In the genomic region with DNA sequence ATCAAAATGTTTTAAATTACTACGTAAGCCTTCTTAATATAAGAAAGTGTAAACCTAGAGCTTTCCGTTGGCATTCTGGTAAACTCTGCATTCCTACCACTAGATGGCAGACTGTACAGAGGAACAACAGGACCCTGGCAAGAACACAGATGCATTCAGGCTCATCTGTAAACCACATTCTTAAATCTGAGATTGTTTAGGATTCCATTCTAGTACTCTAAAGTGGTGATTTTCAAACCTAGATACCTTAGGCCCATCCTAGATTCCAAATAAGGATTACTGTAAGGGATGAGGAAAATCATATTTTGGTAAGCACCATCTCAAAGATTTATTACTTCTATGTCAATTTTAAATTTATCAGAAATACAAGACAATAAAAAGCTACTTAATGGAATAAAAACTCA, we compare ENCODE assay signal across 2 cellular contexts.
A peak's percentile ranks its signal among the peaks of the same experiment; 100 is the strongest.
TF ChIP-seq lines count a peak whose summit lies in the region.

No MANE protein-coding gene starts in this region.

TF ChIP-seq in GM23338, 12 proteins besides CTCF, POLR2A, EP300 and RAD21 (continued from another document):
- no peak for TF ChIP-seq ZNF462 (CRISPR knock-in tag; IDR thresholded peaks at IDR 0.05)
- no peak for TF ChIP-seq CREB1 (CRISPR knock-in tag; IDR thresholded peaks at IDR 0.05; ENCODE audit: low read depth)
- TF ChIP-seq REST (IDR thresholded peaks at IDR 0.05; ENCODE audit: unreplicated experiment): no peak
- TF ChIP-seq EZH2phosphoT487 (IDR thresholded peaks at IDR 0.05; ENCODE audit: unreplicated experiment): no peak
- TF ChIP-seq EZH2 (IDR thresholded peaks at IDR 0.05; ENCODE audit: low read depth, unreplicated experiment): no peak
- no peak for TF ChIP-seq STAT1 (IDR thresholded peaks at IDR 0.05; ENCODE audit: unreplicated experiment)

TF ChIP-seq in GM12878, 131 proteins besides CTCF, POLR2A, EP300 and RAD21 (continued from another document and continues in another):
- peak; percentile 66 for TF ChIP-seq SKIL (IDR thresholded peaks at IDR 0.05; ENCODE audit: low read depth, poor library complexity, severe bottlenecking)
- TF ChIP-seq YY1 (IDR thresholded peaks at IDR 0.05; ENCODE audit: low read depth, low read length): peak; percentile 65; the same call in 1 of the 2 replicates
- no peak for TF ChIP-seq TAF1 (IDR thresholded peaks at IDR 0.05; ENCODE audit: borderline replicate concordance, low read depth, low read length)
- TF ChIP-seq IRF4 (IDR thresholded peaks at IDR 0.05; ENCODE audit: low read depth, low read length): peak; percentile 24; the same call in 1 of the 2 replicates
- TF ChIP-seq HDGF (IDR thresholded peaks at IDR 0.05): no peak
- TF ChIP-seq POLR2AphosphoS2 (IDR thresholded peaks at IDR 0.05; ENCODE audit: low read depth, low read length): no peak
- no peak for TF ChIP-seq RBBP5 (conservative IDR thresholded peaks at IDR 0.05)
- TF ChIP-seq NRF1 (conservative IDR thresholded peaks at IDR 0.05; ENCODE audit: low read depth, low read length): no peak
- no peak for TF ChIP-seq ZBTB11 (CRISPR knock-in tag; IDR thresholded peaks at IDR 0.05)
- TF ChIP-seq SPI1 (IDR thresholded peaks at IDR 0.05; ENCODE audit: borderline replicate concordance, insufficient read depth, low read depth, low read length): no peak
- TF ChIP-seq MEF2A (IDR thresholded peaks at IDR 0.05; ENCODE audit: insufficient read depth, low read depth, low read length): 0 out of 2 replicates have a peak, but pooled peaks have one; percentile 37
- TF ChIP-seq RB1 (IDR thresholded peaks at IDR 0.05; ENCODE audit: borderline replicate concordance): peak; percentile 54; the same call in 1 of the 2 replicates
- 0 out of 2 replicates have a peak, but pooled peaks have one; percentile 28 for TF ChIP-seq MLLT1 (IDR thresholded peaks at IDR 0.05)
- TF ChIP-seq GATAD2B (conservative IDR thresholded peaks at IDR 0.05; ENCODE audit: low read depth): no peak
- TF ChIP-seq FOXM1 (IDR thresholded peaks at IDR 0.05; ENCODE audit: low read depth, low read length): no peak
- TF ChIP-seq MYB (IDR thresholded peaks at IDR 0.05; ENCODE audit: borderline replicate concordance, low read depth, low read length): no peak
- TF ChIP-seq RAD51 (IDR thresholded peaks at IDR 0.05): no peak
- TF ChIP-seq ZNF274 (IDR thresholded peaks at IDR 0.05; ENCODE audit: insufficient read depth, insufficient read length): no peak
- TF ChIP-seq FOXK2 (IDR thresholded peaks at IDR 0.05): no peak
- TF ChIP-seq ATF2 (IDR thresholded peaks at IDR 0.05; ENCODE audit: low read length): 0 out of 2 replicates have a peak, but pooled peaks have one; percentile 37
- peak; percentile 72; the same call in 1 of the 2 replicates for TF ChIP-seq SMARCA5 (IDR thresholded peaks at IDR 0.05)
- TF ChIP-seq BMI1 (IDR thresholded peaks at IDR 0.05; ENCODE audit: borderline replicate concordance): no peak
- no peak for TF ChIP-seq BCL11A (IDR thresholded peaks at IDR 0.05; ENCODE audit: low read depth, low read length)
- TF ChIP-seq, protein P1, sequence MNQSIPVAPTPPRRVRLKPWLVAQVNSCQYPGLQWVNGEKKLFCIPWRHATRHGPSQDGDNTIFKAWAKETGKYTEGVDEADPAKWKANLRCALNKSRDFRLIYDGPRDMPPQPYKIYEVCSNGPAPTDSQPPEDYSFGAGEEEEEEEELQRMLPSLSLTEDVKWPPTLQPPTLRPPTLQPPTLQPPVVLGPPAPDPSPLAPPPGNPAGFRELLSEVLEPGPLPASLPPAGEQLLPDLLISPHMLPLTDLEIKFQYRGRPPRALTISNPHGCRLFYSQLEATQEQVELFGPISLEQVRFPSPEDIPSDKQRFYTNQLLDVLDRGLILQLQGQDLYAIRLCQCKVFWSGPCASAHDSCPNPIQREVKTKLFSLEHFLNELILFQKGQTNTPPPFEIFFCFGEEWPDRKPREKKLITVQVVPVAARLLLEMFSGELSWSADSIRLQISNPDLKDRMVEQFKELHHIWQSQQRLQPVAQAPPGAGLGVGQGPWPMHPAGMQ (IDR thresholded peaks at IDR 0.05; ENCODE audit: borderline replicate concordance): no peak
- no peak for TF ChIP-seq IRF3 (IDR thresholded peaks at IDR 0.05)
- TF ChIP-seq NBN (IDR thresholded peaks at IDR 0.05): no peak
- no peak for TF ChIP-seq SUPT20H (IDR thresholded peaks at IDR 0.05; ENCODE audit: borderline replicate concordance, control insufficient read depth, low read depth, low read length)
- TF ChIP-seq CEBPZ (IDR thresholded peaks at IDR 0.05; ENCODE audit: low read depth, low read length): no peak
- TF ChIP-seq CREB1 (IDR thresholded peaks at IDR 0.05; ENCODE audit: low read depth): 0 out of 2 replicates have a peak, but pooled peaks have one; percentile 9
- TF ChIP-seq KDM1A (IDR thresholded peaks at IDR 0.05; ENCODE audit: borderline replicate concordance): no peak
- TF ChIP-seq, protein P2, sequence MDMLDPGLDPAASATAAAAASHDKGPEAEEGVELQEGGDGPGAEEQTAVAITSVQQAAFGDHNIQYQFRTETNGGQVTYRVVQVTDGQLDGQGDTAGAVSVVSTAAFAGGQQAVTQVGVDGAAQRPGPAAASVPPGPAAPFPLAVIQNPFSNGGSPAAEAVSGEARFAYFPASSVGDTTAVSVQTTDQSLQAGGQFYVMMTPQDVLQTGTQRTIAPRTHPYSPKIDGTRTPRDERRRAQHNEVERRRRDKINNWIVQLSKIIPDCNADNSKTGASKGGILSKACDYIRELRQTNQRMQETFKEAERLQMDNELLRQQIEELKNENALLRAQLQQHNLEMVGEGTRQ (IDR thresholded peaks at IDR 0.05; ENCODE audit: borderline replicate concordance, low read depth, low read length): no peak
- TF ChIP-seq NFYA (IDR thresholded peaks at IDR 0.05; ENCODE audit: borderline replicate concordance, low read depth, low read length): no peak
- TF ChIP-seq CBX3 (IDR thresholded peaks at IDR 0.05; ENCODE audit: borderline replicate concordance, low read depth): no peak
- peak; percentile 10; the same call in 1 of the 2 replicates for TF ChIP-seq ATF7 (IDR thresholded peaks at IDR 0.05; ENCODE audit: low read depth)
- TF ChIP-seq, protein P3, sequence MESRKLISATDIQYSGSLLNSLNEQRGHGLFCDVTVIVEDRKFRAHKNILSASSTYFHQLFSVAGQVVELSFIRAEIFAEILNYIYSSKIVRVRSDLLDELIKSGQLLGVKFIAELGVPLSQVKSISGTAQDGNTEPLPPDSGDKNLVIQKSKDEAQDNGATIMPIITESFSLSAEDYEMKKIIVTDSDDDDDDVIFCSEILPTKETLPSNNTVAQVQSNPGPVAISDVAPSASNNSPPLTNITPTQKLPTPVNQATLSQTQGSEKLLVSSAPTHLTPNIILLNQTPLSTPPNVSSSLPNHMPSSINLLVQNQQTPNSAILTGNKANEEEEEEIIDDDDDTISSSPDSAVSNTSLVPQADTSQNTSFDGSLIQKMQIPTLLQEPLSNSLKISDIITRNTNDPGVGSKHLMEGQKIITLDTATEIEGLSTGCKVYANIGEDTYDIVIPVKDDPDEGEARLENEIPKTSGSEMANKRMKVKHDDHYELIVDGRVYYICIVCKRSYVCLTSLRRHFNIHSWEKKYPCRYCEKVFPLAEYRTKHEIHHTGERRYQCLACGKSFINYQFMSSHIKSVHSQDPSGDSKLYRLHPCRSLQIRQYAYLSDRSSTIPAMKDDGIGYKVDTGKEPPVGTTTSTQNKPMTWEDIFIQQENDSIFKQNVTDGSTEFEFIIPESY (IDR thresholded peaks at IDR 0.05): no peak
- no peak for TF ChIP-seq POU2F2 (IDR thresholded peaks at IDR 0.05; ENCODE audit: borderline replicate concordance, low read depth, low read length)
- no peak for TF ChIP-seq NR2C1 (IDR thresholded peaks at IDR 0.05)
